13 cellular contexts compared by ENCODE assay signal in the genomic region with DNA sequence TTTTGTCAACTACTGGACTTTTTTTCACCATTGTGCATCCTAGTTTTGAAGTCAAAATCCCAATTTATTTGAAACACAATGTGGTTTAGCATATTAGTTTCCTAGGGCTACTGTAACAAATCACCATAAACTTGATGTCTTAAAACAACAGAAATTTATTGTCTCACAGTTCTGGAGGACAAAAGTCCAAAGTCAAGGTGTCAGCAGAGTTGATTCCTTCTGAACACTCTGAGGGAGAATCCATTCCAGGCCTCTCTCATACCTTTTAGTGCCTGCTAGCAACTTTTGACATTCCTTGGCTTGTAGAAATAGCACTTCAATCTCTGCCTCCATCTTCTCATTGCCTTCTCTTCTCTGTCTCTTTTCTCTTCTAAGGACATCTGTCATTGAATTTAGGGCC. TPM values are rescaled to one million over a fixed set of nuclear protein-coding genes. Genes with fewer than 3 reads are reported as not detected.
DNase-seq lines count a peak whose midpoint lies in the region; ATAC-seq and TF ChIP-seq lines count a peak whose summit lies in the region.
"Had no signal": no experiment of that assay in that cellular context is flagged by ENCODE, and none has a peak within 500 bp of the region (broad histone marks: within the 10 kb centered on the region; RNA-seq: fewer than 3 reads in every experiment).

No MANE protein-coding gene starts in this region.

- no peak overlapping the region for H4K5ac ChIP-seq in IMR-90 (ENCODE audit: low read depth, low read length)

- H2BK20ac ChIP-seq in IMR-90 (ENCODE audit: low read depth, low read length), result no peak overlapping the region

- peaks cover 3% of the 10 kb centered on the region for H3K27me3 Mint-ChIP-seq in GM23338 (ENCODE audit: insufficient read depth, low read depth, poor library complexity)

- no peak overlapping the region for H2BK15ac ChIP-seq in IMR-90 (ENCODE audit: low read depth, low read length)

- POLR2A ChIA-PET in IMR-90 (lab: Charles Lee; ENCODE audit: unreplicated experiment), result no interaction called here

- no peaks in the 10 kb centered on the region for H3K27me3 ChIP-seq in GM23338 (ENCODE audit: insufficient read depth)
- no peaks in the 10 kb centered on the region for H3K27me3 ChIP-seq in IMR-90 (ENCODE audit: control insufficient read depth, insufficient read depth, low read length)
- H3K27me3 ChIP-seq in hepatocyte, result no peaks in the 10 kb centered on the region
- H3K27me3 ChIP-seq: BLaER1 had no signal

- H3K36me3 ChIP-seq in GM23338 (ENCODE audit: insufficient read depth), result no peaks in the 10 kb centered on the region
- H3K36me3 ChIP-seq in IMR-90 (ENCODE audit: control insufficient read depth, insufficient read depth, low read length), result no peaks in the 10 kb centered on the region
- H3K36me3 ChIP-seq in hepatocyte (replicated peaks; ENCODE audit: insufficient read depth, low read depth), result no peaks in the 10 kb centered on the region
- H3K36me3 ChIP-seq: BLaER1 had no signal

- TF ChIP-seq RAD21 in IMR-90 (IDR thresholded peaks at IDR 0.05; ENCODE audit: low read length), result no peak

- H3K18ac ChIP-seq in IMR-90 (ENCODE audit: low read depth, low read length), result peak overlapping the region; percentile 40; the same call in 1 of the 2 replicates

- H2AK9ac ChIP-seq in IMR-90 (replicated peaks; ENCODE audit: low read depth, low read length, poor library complexity), result no peak overlapping the region

- no peak overlapping the region for H3K14ac ChIP-seq in IMR-90 (replicated peaks; ENCODE audit: low read depth, low read length)

- intact Hi-C loops in IMR-90 (cut with micrococcal nuclease), result no loop called here

- TF ChIP-seq CTCF in GM23338 (conservative IDR thresholded peaks at IDR 0.05; ENCODE audit: low read depth in 2 of 2) (no peak), IMR-90 (conservative IDR thresholded peaks at IDR 0.05; ENCODE audit: low read depth, low read length) (no peak), hepatocyte (IDR thresholded peaks at IDR 0.05; ENCODE audit: poor library complexity) (no peak)

- no peaks in the 10 kb centered on the region for H4K20me1 ChIP-seq in GM23338 (replicated peaks; ENCODE audit: insufficient read depth)
- H4K20me1 ChIP-seq in IMR-90 (ENCODE audit: insufficient read depth, low read length), result no peaks in the 10 kb centered on the region
- H4K20me1 ChIP-seq in hepatocyte (ENCODE audit: insufficient read depth, poor library complexity, severe bottlenecking), result no peaks in the 10 kb centered on the region
- H4K20me1 ChIP-seq: BLaER1 had no signal

- no peaks in the 10 kb centered on the region for H3K9me2 ChIP-seq in GM23338 (ENCODE audit: insufficient read depth)
- no peaks in the 10 kb centered on the region for H3K9me2 ChIP-seq in hepatocyte (replicated peaks; ENCODE audit: insufficient read depth)

- no peak overlapping the region for H3K4me3 Mint-ChIP-seq in GM23338
- H3K4me3 Mint-ChIP-seq: CD14-positive monocyte; CD4-positive, alpha-beta memory T cell; H9 had no signal

- in situ Hi-C loops in IMR-90 (cut with MboI; ENCODE audit: low sequenced_read_pairs), result no loop called here

- no peak for ATAC-seq in GM23338
- no peak for ATAC-seq in IMR-90 (ENCODE audit: low read depth)
- ATAC-seq in GM18511 (IDR thresholded peaks at IDR 0.05; ENCODE audit: unreplicated experiment), result no peak

- no peak overlapping the region for H3K4ac ChIP-seq in IMR-90 (ENCODE audit: low read depth, low read length)

- no peak overlapping the region for H3K4me3 ChIP-seq in GM23338
- H3K4me3 ChIP-seq in IMR-90 (ENCODE audit: insufficient read depth, low read depth, low read length), result no peak overlapping the region
- H3K4me3 ChIP-seq in hepatocyte, result no peak overlapping the region
- H3K4me3 ChIP-seq: BLaER1 had no signal

- no peak overlapping the region for H4K91ac ChIP-seq in IMR-90 (ENCODE audit: insufficient read depth, low read depth, low read length)

- peaks cover 12% of the 10 kb centered on the region for H3K36me3 Mint-ChIP-seq in GM23338 (ENCODE audit: low read depth)
- H3K36me3 Mint-ChIP-seq: CD14-positive monocyte; CD4-positive, alpha-beta memory T cell had no signal

- H3K27ac ChIP-seq in GM23338 (ENCODE audit: low read depth) (no peak overlapping the region), IMR-90 (ENCODE audit: insufficient read depth, low read length) (no peak overlapping the region), hepatocyte (peak overlapping the region; percentile 79)
- H3K27ac ChIP-seq: BLaER1 had no signal

- CTCF ChIA-PET in IMR-90 (lab: Yijun Ruan, JAX), result no interaction called here

- H3K56ac ChIP-seq in IMR-90 (ENCODE audit: extremely low read depth, insufficient read depth, low read length), result no peak overlapping the region

- no peak overlapping the region for H3K23ac ChIP-seq in IMR-90 (ENCODE audit: low read depth, low read length)

- DNase-seq in GM23338 (ENCODE audit: low spot score), result no peak
- no peak for DNase-seq in IMR-90
- no peak for DNase-seq in hepatocyte (ENCODE audit: low spot score)
- no peak for DNase-seq in AG08395 (ENCODE audit: low spot score)
- DNase-seq in NCI-H2196 treated with DMSO at 0.1 percent for 48 hours (lab: John Stamatoyannopoulos, UW; ENCODE audit: unreplicated experiment), result no peak
- DNase-seq: CD4-positive, alpha-beta memory T cell; DMS153; DMS79 treated with DMSO at 0.1 percent for 48 hours; GF-D8; H9 had no signal

- no peaks in the 10 kb centered on the region; the same call in 1 of the 2 replicates for H3K9me3 ChIP-seq in IMR-90 (ENCODE audit: control insufficient read depth, insufficient read depth, low read length)
- H3K9me3 ChIP-seq in hepatocyte (ENCODE audit: low read depth), result no peaks in the 10 kb centered on the region

- no TSS peak for BruUV-seq in IMR-90 (replicated peaks; lab: Mats Ljungman, UMichigan)

- no peak overlapping the region for H3K27ac Mint-ChIP-seq in GM23338
- H3K27ac Mint-ChIP-seq: CD4-positive, alpha-beta memory T cell had no signal

- TF ChIP-seq POLR2A in IMR-90 (IDR thresholded peaks at IDR 0.05; ENCODE audit: low read depth, low read length), result no peak

- peak overlapping the region; percentile 33; the same call in 1 of the 2 replicates for H2AFZ ChIP-seq in GM23338
- H2AFZ ChIP-seq in IMR-90 (replicated peaks; ENCODE audit: low read length, poor library complexity), result no peak overlapping the region
- no peak overlapping the region for H2AFZ ChIP-seq in hepatocyte

- no peaks in the 10 kb centered on the region for H3K79me1 ChIP-seq in IMR-90 (ENCODE audit: low read depth in 1 of 2, low read length in 2 of 2)

- H3K79me2 ChIP-seq in GM23338 (replicated peaks; ENCODE audit: insufficient read depth), result no peaks in the 10 kb centered on the region
- no peaks in the 10 kb centered on the region for H3K79me2 ChIP-seq in hepatocyte

- no peak overlapping the region for H3K4me2 ChIP-seq in GM23338
- H3K4me2 ChIP-seq in IMR-90 (ENCODE audit: low read depth, low read length), result no peak overlapping the region
- no peak overlapping the region for H3K4me2 ChIP-seq in hepatocyte
- H3K4me2 ChIP-seq: BLaER1 had no signal

- no peak overlapping the region for H3K9ac ChIP-seq in IMR-90 (ENCODE audit: low read depth, low read length)
- H3K9ac ChIP-seq: BLaER1 had no signal

- peaks cover 2% of the 10 kb centered on the region; the same call in 2 of the 3 replicates for H3K4me1 Mint-ChIP-seq in GM23338
- H3K4me1 Mint-ChIP-seq: CD4-positive, alpha-beta memory T cell had no signal

- no peak overlapping the region for H2BK120ac ChIP-seq in IMR-90 (ENCODE audit: low read depth, low read length)

- H3K4me1 ChIP-seq in GM23338 (ENCODE audit: insufficient read depth) (no peaks in the 10 kb centered on the region), IMR-90 (ENCODE audit: control insufficient read depth, insufficient read depth, low read length) (peaks cover 6% of the 10 kb centered on the region), hepatocyte (ENCODE audit: insufficient read depth) (peaks cover 19% of the 10 kb centered on the region)
- H3K4me1 ChIP-seq: BLaER1 had no signal

- peaks cover 16% of the 10 kb centered on the region for H3K9me3 Mint-ChIP-seq in GM23338

- dilution Hi-C loops in IMR-90 (cut with HindIII; ENCODE audit: low sequenced_read_pairs, unreplicated experiment), result no loop called here

- H4K8ac ChIP-seq in IMR-90 (ENCODE audit: low read depth in 2 of 2, low read length in 2 of 2), result no peak overlapping the region

- H2AK5ac ChIP-seq in IMR-90 (ENCODE audit: low read depth, low read length), result no peak overlapping the region

- H3F3A ChIP-seq in GM23338 (replicated peaks; ENCODE audit: low read depth), result no peaks in the 10 kb centered on the region

- H3K9me1 ChIP-seq in IMR-90 (ENCODE audit: insufficient read depth, low read length), result 0 out of 2 replicates have a peak, but pooled peaks cover 3% of the 10 kb centered on the region

- no peak overlapping the region for H2BK5ac ChIP-seq in IMR-90 (ENCODE audit: low read depth, low read length, poor library complexity, severe bottlenecking)

TF ChIP-seq in GM23338, 12 proteins besides CTCF, POLR2A, EP300 and RAD21:
- TF ChIP-seq NANOG (IDR thresholded peaks at IDR 0.05; ENCODE audit: borderline replicate concordance), result no peak

TF ChIP-seq in IMR-90, 13 proteins besides CTCF, POLR2A, EP300 and RAD21 (continues in another document):
- no peak for TF ChIP-seq MXI1 (IDR thresholded peaks at IDR 0.05; ENCODE audit: borderline replicate concordance, low read depth, low read length)

RNA-seq across cellular contexts. Expression of a gene that starts 14.9 kb away (rescaled TPM):
- total RNA-seq in GM23338 (2014; rRNA removed; shearing (Covaris generic)), result 7.5 and 9.4 TPM in 2 replicates
- polyA plus RNA-seq in GM23338 (2016; fragmentation: Nextera tagmentation; extraction: Ambion mirVana) (2.1 and 2.8 TPM in 2 replicates), IMR-90 (2012; rRNA removed) (not detected in 2 replicates), hepatocyte (10.1 and 24.8 TPM in 2 replicates)
- total RNA-seq in IMR-90 (2012; rRNA removed) (under 0.01 TPM in 1 of 2 replicates, not detected in the other), hepatocyte (37.0 and 41.3 TPM in 2 replicates)
- 0.03 TPM in 1 of 2 replicates, not detected in the other for polyA plus RNA-seq in IMR-90 (2012; cell fraction: cytosol; rRNA removed)
- polyA plus RNA-seq in IMR-90 (2012; cell fraction: nucleus; rRNA removed; ENCODE audit: low replicate concordance), result not detected in 2 replicates

RNA-seq across cellular contexts. Expression of a gene that starts 48.1 kb away (rescaled TPM):
- total RNA-seq in GM23338 (2014; rRNA removed; shearing (Covaris generic)), result 0.24 and 4.5 TPM in 2 replicates
- polyA plus RNA-seq in GM23338 (2016; fragmentation: Nextera tagmentation; extraction: Ambion mirVana) (0.07 TPM in 1 of 2 replicates, not detected in the other), IMR-90 (2012; rRNA removed) (0.09 and 0.12 TPM in 2 replicates), hepatocyte (0.21 and 1.3 TPM in 2 replicates)
- total RNA-seq in IMR-90 (2012; rRNA removed) (0.54 and 0.56 TPM in 2 replicates), hepatocyte (9.5 and 10.1 TPM in 2 replicates)
- polyA plus RNA-seq in IMR-90 (2012; cell fraction: cytosol; rRNA removed), result 0.02 TPM in 2 replicates
- 0.11 and 0.94 TPM in 2 replicates for polyA plus RNA-seq in IMR-90 (2012; cell fraction: nucleus; rRNA removed; ENCODE audit: low replicate concordance)
